ENCODE assay signal across 19 cellular contexts in genomic region chr2:222436040-222436413, GRCh38. TPM values are rescaled to one million over a fixed set of nuclear protein-coding genes. Genes with fewer than 3 reads are reported as not detected.
DNase-seq lines count a peak whose midpoint lies in the region; FAIRE-seq lines count a peak whose summit lies in the region.
"Had no signal": no experiment of that assay in that cellular context is flagged by ENCODE, and none has a peak within 500 bp of the region (broad histone marks: within the 10 kb centered on the region; RNA-seq: fewer than 3 reads in every experiment).

No MANE protein-coding gene starts in this region.

- peaks cover 7 to 12% of the 10 kb centered on the region in 2 donors for H3K4me1 ChIP-seq in small intestine (ENCODE audit: control insufficient read depth in 2 of 2, insufficient read depth in 1 of 2, low read depth in 1 of 2, low read length in 1 of 2)

- H3K9me3 ChIP-seq in small intestine (ENCODE audit: control insufficient read depth, low read depth): no peaks in the 10 kb centered on the region

- WGBS in small intestine, 3 donors: 71 to 82% (median 79%) methylated on average over 2 of the region's 2 CpGs

- no peak for FAIRE-seq in small intestine (lab: Jason Lieb, UNC)
- FAIRE-seq: HTR-8/SVneo had no signal

- H3K4me3 ChIP-seq in small intestine (ENCODE audit: low read depth in 1 of 2, low read length in 2 of 2): no peak overlapping the region
- H3K4me3 ChIP-seq: SK-N-MC had no signal

- peak overlapping the region; percentile 56 to 57 for H3K27ac ChIP-seq in small intestine (ENCODE audit: low read depth in 1 of 2, low read length in 1 of 2)
- H3K27ac ChIP-seq: HL-60, SK-N-MC had no signal

- no peaks in the 10 kb centered on the region for H3K36me3 ChIP-seq in small intestine (ENCODE audit: control insufficient read depth in 2 of 2, insufficient read depth in 2 of 2, low read length in 2 of 2)

- no peaks in the 10 kb centered on the region for H3K27me3 ChIP-seq in small intestine (ENCODE audit: control insufficient read depth in 2 of 2, insufficient read depth in 2 of 2, low read length in 2 of 2)

- DNase-seq in NCI-H82 (lab: John Stamatoyannopoulos, UW) (peak; percentile 57), NCI-H82 treated with DMSO at 0.1 percent for 48 hours (lab: John Stamatoyannopoulos, UW; ENCODE audit: unreplicated experiment) (no peak), OCI-M1 (lab: John Stamatoyannopoulos, UW) (peak; percentile 11), dermis blood vessel endothelial cell (peak; percentile 20), small intestine (peak; percentile 9), NCI-H146 treated with DMSO at 0.1 percent for 48 hours (lab: John Stamatoyannopoulos, UW; ENCODE audit: unreplicated experiment) (no peak)
- DNase-seq in activated CD4-positive, alpha-beta T cell treated with anti-CD3 and anti-CD28 coated beads, Interleukin-2, amount 50 U/mL, for 1 hour: no peak
- no peak for DNase-seq in stimulated activated CD8-positive, alpha-beta memory T cell treated with anti-CD3 and anti-CD28 coated beads, Interleukin-4, amount 100 ng/mL, for 48 hours
- DNase-seq: C1 segment of cervical spinal cord, HCEC 1CT, MV-4-11, NCI-H1436, NCI-H2029 treated with DMSO at 0.1 percent for 48 hours, NCI-H510A, NCI-H774 had no signal

RNA-seq across cellular contexts. Expression of gene SGPP2, which starts 11.7 kb away (rescaled TPM):
- 0.05 and 0.17 TPM in 2 replicates for total RNA-seq in dermis blood vessel endothelial cell
- polyA plus RNA-seq in small intestine: 10 to 100 TPM in 1 of 3 donors, 1 to 10 TPM in 2; 4.0 to 19.1 (median 4.6) TPM
- total RNA-seq: A172 had no signal

Comparison
In these comparisons a context has a peak if more than half of its experiments do, and no peak if none do; other contexts are left out.
1. DNase-seq: peak in NCI-H82 (single experiment), OCI-M1 (single experiment), dermis blood vessel endothelial cell (single experiment) and small intestine (single experiment); none in NCI-H82 treated with DMSO at 0.1 percent for 48 hours (single experiment), activated CD4-positive, alpha-beta T cell treated with anti-CD3 and anti-CD28 coated beads, Interleukin-2, amount 50 U/mL, for 1 hour (single experiment), stimulated activated CD8-positive, alpha-beta memory T cell treated with anti-CD3 and anti-CD28 coated beads, Interleukin-4, amount 100 ng/mL, for 48 hours (single experiment) and NCI-H146 treated with DMSO at 0.1 percent for 48 hours (single experiment).